8 cellular contexts compared by ENCODE assay signal in the genomic region with DNA sequence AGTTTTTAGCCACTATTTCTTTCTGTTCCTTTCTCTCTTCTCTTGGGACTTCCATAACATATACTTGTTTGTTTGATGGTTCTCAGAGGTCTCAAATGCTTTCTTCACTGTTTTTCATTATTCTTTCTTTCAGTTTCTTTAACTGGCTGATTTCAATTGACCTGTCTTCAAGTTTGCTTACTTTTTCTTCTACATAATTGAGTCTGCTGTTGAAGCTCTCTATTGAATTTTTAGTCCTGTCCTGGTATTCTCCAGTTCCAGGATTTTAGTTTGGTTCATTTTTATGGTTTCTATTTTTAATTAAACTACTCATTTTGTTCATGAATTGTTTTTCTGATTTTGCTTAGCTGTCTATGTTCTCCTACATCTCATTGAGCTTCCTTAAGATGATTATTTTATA.
"Had no signal": no experiment of that assay in that cellular context is flagged by ENCODE, and none has a peak within 500 bp of the region (broad histone marks: within the 10 kb centered on the region; RNA-seq: fewer than 3 reads in every experiment).

No MANE protein-coding gene starts in this region.

- DNase-seq: GM23248, GOT3, H7, KG1 had no signal

- H2AFZ ChIP-seq: GM23248 had no signal

- FAIRE-seq: HTR-8/SVneo had no signal

- H3K4me1 ChIP-seq: HAP-1 had no signal

- H3K9ac ChIP-seq: GM23248 had no signal

- H3K27me3 Mint-ChIP-seq: IgD-negative memory B cell had no signal

- H3K4me1 Mint-ChIP-seq: IgD-negative memory B cell had no signal

- H3K36me3 Mint-ChIP-seq: IgD-negative memory B cell had no signal

- H3K4me3 ChIP-seq: GM23248, HAP-1 had no signal

- H3K4me3 Mint-ChIP-seq: IgD-negative memory B cell had no signal

- ATAC-seq: HCT116 had no signal

- H3K27ac ChIP-seq: GM23248 had no signal

- H3K36me3 ChIP-seq: HAP-1 had no signal

- H3K9me3 ChIP-seq: HAP-1 had no signal
